Comparison of ENCODE assay signal across 7 cellular contexts in genomic region chr7:601573-602340, GRCh38.
DNase-seq lines count a peak whose midpoint lies in the region; ATAC-seq and TF ChIP-seq lines count a peak whose summit lies in the region.

No MANE protein-coding gene starts in this region.

- TF ChIP-seq POLR2A in lower leg skin (IDR thresholded peaks at IDR 0.05) = no peak

- intact Hi-C loops in lower leg skin (cut with DNase I; ENCODE audit: low total_unique reads) = no loop called here

- no peak for TF ChIP-seq CTCF in lower leg skin (IDR thresholded peaks at IDR 0.05)

- no peak overlapping the region for H3K4me3 ChIP-seq in lower leg skin (ENCODE audit: low read depth, poor library complexity, severe bottlenecking)

- DNase-seq in NCI-H69 (lab: John Stamatoyannopoulos, UW) = peak; percentile 43
- DNase-seq in activated gamma-delta T cell treated with Interleukin-2 at 50 U/mL for 16 hours = peak; percentile 73
- DNase-seq in lower leg skin (ENCODE audit: low spot score in 2 of 2) = peak; percentile 43 to 91
- peak; percentile 91 for DNase-seq in stimulated activated CD8-positive, alpha-beta memory T cell treated with anti-CD3 and anti-CD28 coated beads, Interleukin-2, amount 100 ng/mL, for 48 hours (ENCODE audit: low read depth in 2 of 2)
- no peak for DNase-seq in NCI-H187 (lab: John Stamatoyannopoulos, UW)

- 26 to 36% methylated on average over 28 to 36 of the region's 39 CpGs for WGBS in lower leg skin, 2 donors

- peak; percentile 30 for ATAC-seq in GM21367 (IDR thresholded peaks at IDR 0.05; ENCODE audit: unreplicated experiment)
- no peak for ATAC-seq in HG03520 (IDR thresholded peaks at IDR 0.05; ENCODE audit: unreplicated experiment)

Comparison
In these comparisons a context has a peak if more than half of its experiments do, and no peak if none do; other contexts are left out.
1. DNase-seq: peak in NCI-H69 (single experiment), activated gamma-delta T cell treated with Interleukin-2 at 50 U/mL for 16 hours (single experiment), lower leg skin (2 of 2) and stimulated activated CD8-positive, alpha-beta memory T cell treated with anti-CD3 and anti-CD28 coated beads, Interleukin-2, amount 100 ng/mL, for 48 hours (2 of 2); none in NCI-H187 (0 of 2).